ENCODE assay signal across 14 cellular contexts in genomic region chr12:68169213-68169889, GRCh38. TPM values are rescaled to one million over a fixed set of nuclear protein-coding genes. Genes with fewer than 3 reads are reported as not detected.
A peak's percentile ranks its signal among the peaks of the same experiment; 100 is the strongest.
DNase-seq lines count a peak whose midpoint lies in the region; ATAC-seq lines count a peak whose summit lies in the region.
"Had no signal": no experiment of that assay in that cellular context is flagged by ENCODE, and none has a peak within 500 bp of the region (broad histone marks: within the 10 kb centered on the region; RNA-seq: fewer than 3 reads in every experiment).

No MANE protein-coding gene starts in this region.

- H3K4me1 Mint-ChIP-seq in activated T-helper 17 cell treated with anti-CD3 and anti-CD28 coated beads, Interleukin-2, amount 50 U/mL, for 72 hours: peaks cover 7% of the 10 kb centered on the region
- peaks cover 19% of the 10 kb centered on the region for H3K4me1 Mint-ChIP-seq in stimulated activated effector memory CD8-positive, alpha-beta T cell treated with anti-CD3 and anti-CD28 coated beads, Interleukin-12 subunit alpha, Interleukin-12 subunit beta, amount 100 ng/mL, for 72 hours

- H3K9me3 Mint-ChIP-seq in activated naive CD4-positive, alpha-beta T cell treated with anti-CD3 and anti-CD28 coated beads, Interleukin-2, amount 50 U/mL, for 72 hours: peaks cover 0 to 1% of the 10 kb centered on the region in 2 donors
- no peaks in the 10 kb centered on the region for H3K9me3 Mint-ChIP-seq in activated T-helper 17 cell treated with anti-CD3 and anti-CD28 coated beads, Interleukin-2, amount 50 U/mL, for 72 hours
- H3K9me3 Mint-ChIP-seq in stimulated activated effector memory CD8-positive, alpha-beta T cell treated with anti-CD3 and anti-CD28 coated beads, Interleukin-12 subunit alpha, Interleukin-12 subunit beta, amount 100 ng/mL, for 72 hours: no peaks in the 10 kb centered on the region
- H3K9me3 Mint-ChIP-seq: CD4-positive, alpha-beta T cell; HFFc6 had no signal

- H3K27me3 Mint-ChIP-seq in activated T-helper 17 cell treated with anti-CD3 and anti-CD28 coated beads, Interleukin-2, amount 50 U/mL, for 72 hours: no peaks in the 10 kb centered on the region
- H3K27me3 Mint-ChIP-seq: CD4-positive, alpha-beta T cell had no signal

- no peak overlapping the region for H3K27ac Mint-ChIP-seq in activated naive CD4-positive, alpha-beta T cell treated with anti-CD3 and anti-CD28 coated beads, Interleukin-2, amount 50 U/mL, for 72 hours
- H3K27ac Mint-ChIP-seq in activated T-helper 17 cell treated with anti-CD3 and anti-CD28 coated beads, Interleukin-2, amount 50 U/mL, for 72 hours: no peak overlapping the region
- no peak overlapping the region for H3K27ac Mint-ChIP-seq in stimulated activated effector memory CD8-positive, alpha-beta T cell treated with anti-CD3 and anti-CD28 coated beads, Interleukin-12 subunit alpha, Interleukin-12 subunit beta, amount 100 ng/mL, for 72 hours
- H3K27ac Mint-ChIP-seq: CD4-positive, alpha-beta T cell; HFFc6 had no signal

- DNase-seq in activated naive CD4-positive, alpha-beta T cell treated with anti-CD3 and anti-CD28 coated beads, Interleukin-2, amount 50 U/mL, for 72 hours (ENCODE audit: low spot score in 2 of 2): no peak
- DNase-seq in activated naive CD4-positive, alpha-beta T cell treated with Interleukin-2 at 50 U/mL for 16 hours: no peak
- DNase-seq in stimulated activated effector memory CD8-positive, alpha-beta T cell treated with anti-CD3 and anti-CD28 coated beads, Interleukin-12 subunit alpha, Interleukin-12 subunit beta, amount 100 ng/mL, for 72 hours (ENCODE audit: low spot score in 2 of 2): no peak
- DNase-seq in GDM1 (lab: John Stamatoyannopoulos, UW) (no peak), Right ventricle myocardium superior (no peak)
- DNase-seq: ACHN; Caco-2; CD4-positive, alpha-beta T cell; GOT3; H7; HFFc6; IMR-90 had no signal

- H3K4me3 Mint-ChIP-seq in activated T-helper 17 cell treated with anti-CD3 and anti-CD28 coated beads, Interleukin-2, amount 50 U/mL, for 72 hours: no peak overlapping the region
- no peak overlapping the region for H3K4me3 Mint-ChIP-seq in stimulated activated effector memory CD8-positive, alpha-beta T cell treated with anti-CD3 and anti-CD28 coated beads, Interleukin-12 subunit alpha, Interleukin-12 subunit beta, amount 100 ng/mL, for 72 hours
- H3K4me3 Mint-ChIP-seq: CD4-positive, alpha-beta T cell; HFFc6 had no signal

- ATAC-seq in activated naive CD4-positive, alpha-beta T cell treated with anti-CD3 and anti-CD28 coated beads, Interleukin-2, amount 50 U/mL, for 72 hours: peak; percentile 55 to 71
- ATAC-seq in activated T-helper 17 cell treated with anti-CD3 and anti-CD28 coated beads, Interleukin-2, amount 50 U/mL, for 72 hours (replicated peaks): peak; percentile 46
- ATAC-seq in stimulated activated effector memory CD8-positive, alpha-beta T cell treated with anti-CD3 and anti-CD28 coated beads, Interleukin-12 subunit alpha, Interleukin-12 subunit beta, amount 100 ng/mL, for 72 hours: peak; percentile 46
- ATAC-seq in Right ventricle myocardium superior (ENCODE audit: poor library complexity): no peak
- ATAC-seq: HCT116 had no signal

- H3K36me3 Mint-ChIP-seq in activated naive CD4-positive, alpha-beta T cell treated with anti-CD3 and anti-CD28 coated beads, Interleukin-2, amount 50 U/mL, for 72 hours: peaks cover 0 to 31% of the 10 kb centered on the region in 2 donors
- no peaks in the 10 kb centered on the region for H3K36me3 Mint-ChIP-seq in activated T-helper 17 cell treated with anti-CD3 and anti-CD28 coated beads, Interleukin-2, amount 50 U/mL, for 72 hours (ENCODE audit: low read depth)
- H3K36me3 Mint-ChIP-seq in stimulated activated effector memory CD8-positive, alpha-beta T cell treated with anti-CD3 and anti-CD28 coated beads, Interleukin-12 subunit alpha, Interleukin-12 subunit beta, amount 100 ng/mL, for 72 hours: no peaks in the 10 kb centered on the region

- intact Hi-C loops in Right ventricle myocardium superior (cut with DNase I): no loop called here

RNA-seq across cellular contexts. Expression of gene IFNG, which starts 9.8 kb away (rescaled TPM):
- 10 to 100 TPM; 53.0 to 69.4 TPM for total RNA-seq in activated naive CD4-positive, alpha-beta T cell treated with anti-CD3 and anti-CD28 coated beads, Interleukin-2, amount 50 U/mL, for 72 hours
- total RNA-seq in activated T-helper 17 cell treated with anti-CD3 and anti-CD28 coated beads, Interleukin-2, amount 50 U/mL, for 72 hours: 10 to 100 TPM; 33.2 to 51.7 TPM
- not detected for total RNA-seq in Right ventricle myocardium superior
- total RNA-seq: Caco-2, H7, HFFc6, IMR-90 had no signal

RNA-seq across cellular contexts. Expression of gene IL26, which starts 56.3 kb away (rescaled TPM):
- total RNA-seq in activated naive CD4-positive, alpha-beta T cell treated with anti-CD3 and anti-CD28 coated beads, Interleukin-2, amount 50 U/mL, for 72 hours: 1 to 10 TPM in 1 of 2 donors, not detected in 1; 8.3 TPM
- 10 to 100 TPM in 1 of 2 donors, 1 to 10 TPM in 1; 8.0 to 66.8 TPM for total RNA-seq in activated T-helper 17 cell treated with anti-CD3 and anti-CD28 coated beads, Interleukin-2, amount 50 U/mL, for 72 hours
- total RNA-seq in Right ventricle myocardium superior: not detected
- total RNA-seq: Caco-2, H7, HFFc6, IMR-90 had no signal

Comparison
In these comparisons a context has a peak if more than half of its experiments do, and no peak if none do; other contexts are left out.
1. RNA of gene IFNG, which starts 9.8 kb away (total RNA-seq): 53.0 to 69.4 TPM in activated naive CD4-positive, alpha-beta T cell treated with anti-CD3 and anti-CD28 coated beads, Interleukin-2, amount 50 U/mL, for 72 hours and 33.2 to 51.7 TPM in activated T-helper 17 cell treated with anti-CD3 and anti-CD28 coated beads, Interleukin-2, amount 50 U/mL, for 72 hours; not detected in Right ventricle myocardium superior (single experiment); every median in the first group is over 10 times any median in the second.